Comparison of ENCODE assay signal across 8 cellular contexts in the genomic region with DNA sequence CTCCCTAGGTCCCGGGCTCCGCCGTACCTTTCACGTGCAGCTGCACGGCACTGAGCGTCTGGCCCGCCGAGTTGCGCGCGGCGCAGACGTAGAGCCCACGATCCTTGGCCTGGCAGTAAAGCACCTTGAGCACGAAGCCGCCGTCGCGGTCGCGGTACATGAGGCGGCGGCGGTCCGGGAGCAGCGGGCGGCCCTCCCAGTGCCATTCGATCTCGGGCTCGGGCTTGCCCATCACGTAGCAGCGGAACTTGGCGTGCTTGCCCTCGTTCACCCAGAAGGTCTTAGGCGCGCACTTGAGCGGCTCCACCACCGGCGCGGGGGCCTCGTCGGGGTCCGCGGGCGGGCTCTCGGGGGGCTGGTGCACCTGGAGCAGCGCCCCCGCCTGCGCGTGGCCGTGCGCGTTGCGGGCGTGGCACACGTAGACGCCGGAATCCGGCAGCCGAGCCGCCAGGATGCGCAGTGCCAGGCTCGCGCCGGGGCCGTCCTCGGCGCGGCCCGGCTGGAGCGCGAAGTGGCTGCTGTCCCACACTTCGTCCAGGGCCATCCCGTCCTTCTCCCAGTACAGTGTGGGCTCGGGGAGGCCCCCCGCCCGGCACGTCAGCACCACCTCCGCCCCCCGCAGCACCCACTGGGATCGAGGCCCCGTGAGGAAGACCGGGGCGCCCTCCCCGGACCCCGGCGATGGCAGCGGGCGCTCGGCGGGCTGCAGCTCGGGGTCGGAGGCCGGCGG. TPM values are rescaled to one million over a fixed set of nuclear protein-coding genes. Genes with fewer than 3 reads are reported as not detected.
DNase-seq lines count a peak whose midpoint lies in the region; ATAC-seq, FAIRE-seq and TF ChIP-seq lines count a peak whose summit lies in the region.

No MANE protein-coding gene starts in this region.

- peaks cover 15% of the 10 kb centered on the region for H3K4me1 ChIP-seq in BE2C
- H3K4me1 ChIP-seq in mammary epithelial cell (ENCODE audit: insufficient read depth, low read length) = peaks cover 16% of the 10 kb centered on the region
- H3K4me1 ChIP-seq in kidney (ENCODE audit: control insufficient read depth in 1 of 2, insufficient read depth in 1 of 2, low read depth in 1 of 2, low read length in 2 of 2) = peaks cover 10 to 11% of the 10 kb centered on the region in 2 donors

- WGBS in mammary epithelial cell (ENCODE audit: low coverage, missing lambda C conversion rate) = 26% methylated on average over 26 of the region's 95 CpGs

- TF ChIP-seq CTCF in BE2C (IDR thresholded peaks at IDR 0.05; ENCODE audit: low read depth, low read length) = no peak
- no peak for TF ChIP-seq CTCF in mammary epithelial cell (conservative IDR thresholded peaks at IDR 0.05 in 1 of 2, IDR thresholded peaks at IDR 0.05 in 1 of 2; ENCODE audit: extremely low read depth in 1 of 2, insufficient read depth in 1 of 2, low read depth in 1 of 2, low read length in 2 of 2)
- no peak for TF ChIP-seq CTCF in kidney (IDR thresholded peaks at IDR 0.05; ENCODE audit: borderline replicate concordance, extremely low read depth, insufficient read depth)

- H3K4me3 ChIP-seq in BE2C (ENCODE audit: low read depth, low read length) = peak overlapping the region; percentile 68
- peak overlapping the region; percentile 34 to 79 (median 76) for H3K4me3 ChIP-seq in mammary epithelial cell (replicated peaks in 1 of 3; ENCODE audit: insufficient read depth in 1 of 3, low read depth in 2 of 3, low read length in 3 of 3)
- peak overlapping the region; percentile 19 to 55 for H3K4me3 ChIP-seq in kidney (ENCODE audit: low read length in 2 of 2)

- CTCF ChIA-PET in mammary epithelial cell (lab: Charles Lee; ENCODE audit: low non-redundant PET) = no interaction called here

- no peak overlapping the region for H3K27ac ChIP-seq in mammary epithelial cell (ENCODE audit: insufficient read depth, low read depth, low read length)
- peak overlapping the region; percentile 43 to 48 for H3K27ac ChIP-seq in kidney (ENCODE audit: low read depth in 2 of 2, low read length in 2 of 2)

- H3K79me2 ChIP-seq in mammary epithelial cell (ENCODE audit: insufficient read depth, low read length) = peaks cover 10% of the 10 kb centered on the region

- H3K36me3 ChIP-seq in BE2C (peaks cover 19% of the 10 kb centered on the region), mammary epithelial cell (ENCODE audit: insufficient read depth, low read length) (no peaks in the 10 kb centered on the region), kidney (ENCODE audit: control insufficient read depth in 1 of 2, insufficient read depth in 2 of 2, low read length in 2 of 2) (no peaks in the 10 kb centered on the region)

- no peak overlapping the region for H3K9ac ChIP-seq in mammary epithelial cell (ENCODE audit: insufficient read depth, low read length)
- H3K9ac ChIP-seq in kidney (ENCODE audit: low read length in 2 of 2) = peak overlapping the region in 1 of 2 donors; percentile 46

- peaks cover 5% of the 10 kb centered on the region for H3K4me1 Mint-ChIP-seq in stimulated activated naive CD8-positive, alpha-beta T cell treated with anti-CD3 and anti-CD28 coated beads, Interleukin-15, amount 100 ng/mL, for 72 hours

- H3K27me3 ChIP-seq in BE2C = no peaks in the 10 kb centered on the region
- no peaks in the 10 kb centered on the region for H3K27me3 ChIP-seq in mammary epithelial cell (ENCODE audit: insufficient read depth, low read length)

- dilution Hi-C loops in mammary epithelial cell (cut with HindIII; ENCODE audit: low sequenced_read_pairs) = no loop called here

- BruUV-seq in mammary epithelial cell (replicated peaks; lab: Mats Ljungman, UMichigan) = no TSS peak

- FAIRE-seq in kidney (lab: Jason Lieb, UNC) = no peak

- H3K27me3 Mint-ChIP-seq in stimulated activated naive CD8-positive, alpha-beta T cell treated with anti-CD3 and anti-CD28 coated beads, Interleukin-15, amount 100 ng/mL, for 72 hours = peaks cover 78% of the 10 kb centered on the region

- H3K9me3 Mint-ChIP-seq in stimulated activated naive CD8-positive, alpha-beta T cell treated with anti-CD3 and anti-CD28 coated beads, Interleukin-15, amount 100 ng/mL, for 72 hours = no peaks in the 10 kb centered on the region

- DNase-seq in BE2C (no peak), HuH-7.5 (ENCODE audit: low spot score) (peak; percentile 73), mammary epithelial cell (peak; percentile 38), kidney (peak; percentile 83), AML-193 (lab: John Stamatoyannopoulos, UW) (no peak), DMS114 treated with DMSO at 0.1 percent for 48 hours (lab: John Stamatoyannopoulos, UW; ENCODE audit: unreplicated experiment) (no peak)
- no peak for DNase-seq in stimulated activated naive CD8-positive, alpha-beta T cell treated with anti-CD3 and anti-CD28 coated beads, Interleukin-15, amount 100 ng/mL, for 72 hours
- no peak for DNase-seq in stimulated activated CD4-positive, alpha-beta T cell treated with anti-CD3 and anti-CD28 coated beads, Interleukin-1b, Interleukin-23, amount 100 ng/mL, for 48 hours

- H3K4me3 Mint-ChIP-seq in stimulated activated naive CD8-positive, alpha-beta T cell treated with anti-CD3 and anti-CD28 coated beads, Interleukin-15, amount 100 ng/mL, for 72 hours = peak overlapping the region; percentile 53 to 72

- intact Hi-C loops in mammary epithelial cell (cut with micrococcal nuclease) (loop anchor here (10.0 kb wide), 1 partner anchor 114 kb away; no protein-coding TSS in a partner anchor), kidney (cut with DNase I) (no loop called here)

- no peak overlapping the region for H3K27ac Mint-ChIP-seq in stimulated activated naive CD8-positive, alpha-beta T cell treated with anti-CD3 and anti-CD28 coated beads, Interleukin-15, amount 100 ng/mL, for 72 hours

- peak; percentile 43 for ATAC-seq in stimulated activated naive CD8-positive, alpha-beta T cell treated with anti-CD3 and anti-CD28 coated beads, Interleukin-15, amount 100 ng/mL, for 72 hours

- in situ Hi-C loops in mammary epithelial cell (cut with MboI; ENCODE audit: low sequenced_read_pairs in 2 of 2) = no loop called here

- H3K4me2 ChIP-seq in mammary epithelial cell (ENCODE audit: insufficient read depth, low read depth, low read length) = peak overlapping the region; percentile 94

- H4K20me1 ChIP-seq in mammary epithelial cell (ENCODE audit: insufficient read depth, low read length) = no peaks in the 10 kb centered on the region

- H2AFZ ChIP-seq in mammary epithelial cell (ENCODE audit: low read depth, low read length) = peak overlapping the region; percentile 91

- H3K9me3 ChIP-seq in BE2C = no peaks in the 10 kb centered on the region
- no peaks in the 10 kb centered on the region for H3K9me3 ChIP-seq in mammary epithelial cell (replicated peaks; ENCODE audit: insufficient read depth, low read length)
- no peaks in the 10 kb centered on the region for H3K9me3 ChIP-seq in kidney (ENCODE audit: control insufficient read depth in 1 of 2, low read length in 2 of 2)

RNA-seq across cellular contexts. Expression of a gene that starts 1.0 kb away (rescaled TPM):
- 340 TPM for polyA plus RNA-seq in BE2C (2012; ENCODE audit: insufficient read depth, insufficient read length, low read depth)
- total RNA-seq in mammary epithelial cell (10 to 100 TPM; 32.6 to 52.8 TPM), kidney (123 TPM)
- polyA plus RNA-seq in mammary epithelial cell (30.8 TPM), kidney (ENCODE audit: insufficient read depth, low read depth, low replicate concordance) (89.5 TPM)
- polyA minus RNA-seq in mammary epithelial cell = 39.7 TPM

RNA-seq across cellular contexts. Expression of a gene that starts 1.8 kb away (rescaled TPM):
- polyA plus RNA-seq in BE2C (2012; ENCODE audit: insufficient read depth, insufficient read length, low read depth) = 7.7 TPM
- total RNA-seq in mammary epithelial cell = 1 to 10 TPM in 1 of 2 donors, under 1 TPM in 1; 0.50 to 2.0 TPM
- 0.53 TPM for polyA plus RNA-seq in mammary epithelial cell
- not detected for polyA minus RNA-seq in mammary epithelial cell
- total RNA-seq in kidney = 1.2 TPM
- polyA plus RNA-seq in kidney (ENCODE audit: insufficient read depth, low read depth, low replicate concordance) = 2.5 TPM

RNA-seq across cellular contexts. Expression of a gene that starts 26.5 kb away (rescaled TPM):
- 110 TPM for polyA plus RNA-seq in BE2C (2012; ENCODE audit: insufficient read depth, insufficient read length, low read depth)
- total RNA-seq in mammary epithelial cell = 1 to 10 TPM; 1.3 to 5.2 TPM
- polyA plus RNA-seq in mammary epithelial cell = 2.0 TPM
- 0.26 TPM for polyA minus RNA-seq in mammary epithelial cell
- total RNA-seq in kidney = 4.5 TPM
- polyA plus RNA-seq in kidney (ENCODE audit: insufficient read depth, low read depth, low replicate concordance) = 4.2 TPM

RNA-seq across cellular contexts. Expression of a gene that starts 26.8 kb away (rescaled TPM):
- polyA plus RNA-seq in BE2C (2012; ENCODE audit: insufficient read depth, insufficient read length, low read depth) = 304 TPM
- total RNA-seq in mammary epithelial cell = 100 to 1,000 TPM; 114 to 274 TPM
- 101 TPM for polyA plus RNA-seq in mammary epithelial cell
- polyA minus RNA-seq in mammary epithelial cell = 18.2 TPM
- 59.5 TPM for total RNA-seq in kidney
- polyA plus RNA-seq in kidney (ENCODE audit: insufficient read depth, low read depth, low replicate concordance) = 57.3 TPM

RNA-seq across cellular contexts. Expression of a gene that starts 27.3 kb away (rescaled TPM):
- 72.5 TPM for polyA plus RNA-seq in BE2C (2012; ENCODE audit: insufficient read depth, insufficient read length, low read depth)
- total RNA-seq in mammary epithelial cell (10 to 100 TPM; 14.5 to 27.6 TPM), kidney (33.7 TPM)
- polyA plus RNA-seq in mammary epithelial cell (12.4 TPM), kidney (ENCODE audit: insufficient read depth, low read depth, low replicate concordance) (12.5 TPM)
- polyA minus RNA-seq in mammary epithelial cell = 43.4 TPM

Comparison
In these comparisons a context has a peak if more than half of its experiments do, and no peak if none do; other contexts are left out.
1. DNase-seq: peak in HuH-7.5 (single experiment), mammary epithelial cell (single experiment) and kidney (single experiment); none in BE2C (single experiment), stimulated activated naive CD8-positive, alpha-beta T cell treated with anti-CD3 and anti-CD28 coated beads, Interleukin-15, amount 100 ng/mL, for 72 hours (0 of 2), AML-193 (0 of 2), stimulated activated CD4-positive, alpha-beta T cell treated with anti-CD3 and anti-CD28 coated beads, Interleukin-1b, Interleukin-23, amount 100 ng/mL, for 48 hours (single experiment) and DMS114 treated with DMSO at 0.1 percent for 48 hours (single experiment).
2. Peak in every context shown above with its lines, with median percentiles within 50 percentile points of each other: H3K4me3 ChIP-seq.